Comparison of ENCODE assay signal across 14 cellular contexts in the genomic region with DNA sequence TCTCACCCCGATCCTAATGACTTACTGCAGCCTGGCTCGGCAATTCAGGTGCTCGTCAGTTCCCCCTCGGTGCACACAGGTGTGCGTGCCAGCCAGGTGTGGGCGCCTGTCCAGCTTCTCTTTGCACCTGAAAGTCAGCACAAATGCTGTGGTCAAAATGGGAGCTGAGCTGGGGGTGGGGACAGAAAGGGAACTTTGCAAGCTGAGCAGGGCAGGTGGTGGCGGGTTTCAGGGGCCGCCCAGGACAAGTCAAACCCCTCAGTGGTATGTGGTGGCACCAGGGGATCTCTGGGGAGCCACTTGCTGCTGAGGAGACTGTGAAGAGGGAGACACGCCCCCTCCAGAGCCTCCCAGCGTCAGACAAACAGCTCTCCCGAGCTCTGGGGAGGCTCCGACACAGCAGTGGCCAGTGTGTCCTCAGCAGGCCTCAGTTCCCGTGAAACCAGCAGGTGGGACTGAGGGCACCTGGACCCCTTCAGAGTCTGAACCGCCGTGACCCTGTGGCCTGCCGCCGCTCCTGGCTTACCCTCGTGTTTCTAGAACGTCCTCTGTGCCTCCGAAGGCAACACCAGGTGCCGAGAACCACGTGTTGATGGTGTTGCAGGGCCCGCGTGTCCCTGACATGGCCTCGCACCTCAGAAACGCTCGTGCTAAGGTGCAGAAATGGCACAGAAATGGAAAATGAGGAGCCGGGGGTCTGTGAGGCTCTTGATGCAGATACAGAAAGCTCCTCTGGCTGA.
DNase-seq lines count a peak whose midpoint lies in the region; ATAC-seq and TF ChIP-seq lines count a peak whose summit lies in the region.
"Had no signal": no experiment of that assay in that cellular context is flagged by ENCODE, and none has a peak within 500 bp of the region (broad histone marks: within the 10 kb centered on the region; RNA-seq: fewer than 3 reads in every experiment).

No MANE protein-coding gene starts in this region.

- intact Hi-C loops in activated CD4-positive, alpha-beta memory T cell treated with anti-CD3 and anti-CD28 coated beads for 36 hours (cut with micrococcal nuclease): no loop called here
- intact Hi-C loops in left cardiac atrium (cut with DNase I): no loop called here

- H3K4me1 ChIP-seq in HEK293 (ENCODE audit: control insufficient read depth, insufficient read depth, low read length): no peaks in the 10 kb centered on the region

- no peak overlapping the region for H3K4me3 Mint-ChIP-seq in memory B cell
- no peak overlapping the region for H3K4me3 Mint-ChIP-seq in activated CD4-positive, alpha-beta memory T cell treated with anti-CD3 and anti-CD28 coated beads for 36 hours
- H3K4me3 Mint-ChIP-seq: effector memory CD8-positive, alpha-beta T cell; stimulated activated naive CD8-positive, alpha-beta T cell treated with anti-CD3 and anti-CD28 coated beads, Interleukin-15, Interleukin-2, amounts not matched to agents 100 ng/mL and 50 ng/mL, for 24 hours had no signal

- no peak overlapping the region for H3K4me3 ChIP-seq in HEK293 (ENCODE audit: low read depth, low read length)

- H3K27ac Mint-ChIP-seq in memory B cell: no peak overlapping the region
- H3K27ac Mint-ChIP-seq in activated CD4-positive, alpha-beta memory T cell treated with anti-CD3 and anti-CD28 coated beads for 36 hours: no peak overlapping the region
- H3K27ac Mint-ChIP-seq: activated T-helper 2 cell treated with anti-CD3 and anti-CD28 coated beads, Interferon-gamma antibody, Interleukin-2, Interleukin-4, amounts not matched to agents 10 μg/mL and 5 μg/mL and 100 μg/mL, durations not matched to agents 14 hours and 24 hours and 36 hours; effector memory CD8-positive, alpha-beta T cell; stimulated activated naive CD8-positive, alpha-beta T cell treated with anti-CD3 and anti-CD28 coated beads, Interleukin-15, Interleukin-2, amounts not matched to agents 100 ng/mL and 50 ng/mL, for 24 hours had no signal

- peaks cover 4% of the 10 kb centered on the region for H3K9me3 Mint-ChIP-seq in memory B cell
- H3K9me3 Mint-ChIP-seq in activated CD4-positive, alpha-beta memory T cell treated with anti-CD3 and anti-CD28 coated beads for 36 hours: no peaks in the 10 kb centered on the region
- H3K9me3 Mint-ChIP-seq: activated T-helper 2 cell treated with anti-CD3 and anti-CD28 coated beads, Interferon-gamma antibody, Interleukin-2, Interleukin-4, amounts not matched to agents 10 μg/mL and 5 μg/mL and 100 μg/mL, durations not matched to agents 14 hours and 24 hours and 36 hours; effector memory CD8-positive, alpha-beta T cell; stimulated activated naive CD8-positive, alpha-beta T cell treated with anti-CD3 and anti-CD28 coated beads, Interleukin-15, Interleukin-2, amounts not matched to agents 100 ng/mL and 50 ng/mL, for 24 hours had no signal

- peaks cover 5% of the 10 kb centered on the region for H3K4me1 Mint-ChIP-seq in memory B cell
- peaks cover 2% of the 10 kb centered on the region for H3K4me1 Mint-ChIP-seq in activated CD4-positive, alpha-beta memory T cell treated with anti-CD3 and anti-CD28 coated beads for 36 hours (ENCODE audit: low read depth)

- no peaks in the 10 kb centered on the region for H3K9me3 ChIP-seq in HEK293 (ENCODE audit: control insufficient read depth, insufficient read depth, low read depth, low read length)

- H3K27ac ChIP-seq in HEK293 (ENCODE audit: extremely low read depth, low read depth, low read length): no peak overlapping the region

- DNase-seq in DMS153 treated with DMSO at 0.1 percent for 48 hours (lab: John Stamatoyannopoulos, UW; ENCODE audit: unreplicated experiment): peak; percentile 71
- DNase-seq in NCI-H510A (lab: John Stamatoyannopoulos, UW): peak; percentile 94
- no peak for DNase-seq in memory B cell (ENCODE audit: low spot score in 2 of 2)
- DNase-seq in medulla oblongata (ENCODE audit: extremely low spot score): no peak
- DNase-seq in activated CD4-positive, alpha-beta memory T cell treated with anti-CD3 and anti-CD28 coated beads for 36 hours: no peak
- no peak for DNase-seq in left cardiac atrium
- DNase-seq: activated CD4-positive, alpha-beta T cell treated with anti-CD3 and anti-CD28 coated beads for 1 hour; C1 segment of cervical spinal cord; effector memory CD8-positive, alpha-beta T cell; stimulated activated CD4-positive, alpha-beta T cell treated with anti-CD3 and anti-CD28 coated beads, Interleukin-2, amount 100 ng/mL, for 48 hours had no signal

- peak; percentile 41 for ATAC-seq in memory B cell (ENCODE audit: low read depth)
- no peak for ATAC-seq in GM21723 (IDR thresholded peaks at IDR 0.05; ENCODE audit: unreplicated experiment)
- no peak for ATAC-seq in left cardiac atrium
- ATAC-seq: effector memory CD8-positive, alpha-beta T cell had no signal

- no peak for TF ChIP-seq CTCF in HEK293 (tag by site-specific recombination; IDR thresholded peaks at IDR 0.05)

- CTCF ChIA-PET in HEK293 (lab: Yijun Ruan, JAX): no interaction called here
- CTCF ChIA-PET in activated CD4-positive, alpha-beta memory T cell treated with anti-CD3 and anti-CD28 coated beads for 36 hours (lab: Charles Lee): no interaction called here

- POLR2A ChIA-PET in HEK293 (lab: Yijun Ruan, JAX): interaction anchor here (1.1 kb wide), 1 partner anchor 8 kb away, joined by 3 read pairs; no protein-coding TSS in a partner anchor
- POLR2A ChIA-PET in activated CD4-positive, alpha-beta memory T cell treated with anti-CD3 and anti-CD28 coated beads for 36 hours (lab: Charles Lee): no interaction called here

- no peaks in the 10 kb centered on the region for H3K36me3 ChIP-seq in HEK293 (ENCODE audit: control insufficient read depth in 2 of 2, insufficient read depth in 1 of 2, low read length in 2 of 2)

- no peaks in the 10 kb centered on the region for H3K36me3 Mint-ChIP-seq in memory B cell
- H3K36me3 Mint-ChIP-seq in activated CD4-positive, alpha-beta memory T cell treated with anti-CD3 and anti-CD28 coated beads for 36 hours: no peaks in the 10 kb centered on the region

- peaks cover 17% of the 10 kb centered on the region for H3K27me3 Mint-ChIP-seq in memory B cell
- no peaks in the 10 kb centered on the region for H3K27me3 Mint-ChIP-seq in activated CD4-positive, alpha-beta memory T cell treated with anti-CD3 and anti-CD28 coated beads for 36 hours
- H3K27me3 Mint-ChIP-seq: stimulated activated naive CD8-positive, alpha-beta T cell treated with anti-CD3 and anti-CD28 coated beads, Interleukin-15, Interleukin-2, amounts not matched to agents 100 ng/mL and 50 ng/mL, for 24 hours had no signal

TF ChIP-seq in HEK293, 187 proteins besides CTCF, POLR2A, EP300 and RAD21:
- TF ChIP-seq, protein P1, sequence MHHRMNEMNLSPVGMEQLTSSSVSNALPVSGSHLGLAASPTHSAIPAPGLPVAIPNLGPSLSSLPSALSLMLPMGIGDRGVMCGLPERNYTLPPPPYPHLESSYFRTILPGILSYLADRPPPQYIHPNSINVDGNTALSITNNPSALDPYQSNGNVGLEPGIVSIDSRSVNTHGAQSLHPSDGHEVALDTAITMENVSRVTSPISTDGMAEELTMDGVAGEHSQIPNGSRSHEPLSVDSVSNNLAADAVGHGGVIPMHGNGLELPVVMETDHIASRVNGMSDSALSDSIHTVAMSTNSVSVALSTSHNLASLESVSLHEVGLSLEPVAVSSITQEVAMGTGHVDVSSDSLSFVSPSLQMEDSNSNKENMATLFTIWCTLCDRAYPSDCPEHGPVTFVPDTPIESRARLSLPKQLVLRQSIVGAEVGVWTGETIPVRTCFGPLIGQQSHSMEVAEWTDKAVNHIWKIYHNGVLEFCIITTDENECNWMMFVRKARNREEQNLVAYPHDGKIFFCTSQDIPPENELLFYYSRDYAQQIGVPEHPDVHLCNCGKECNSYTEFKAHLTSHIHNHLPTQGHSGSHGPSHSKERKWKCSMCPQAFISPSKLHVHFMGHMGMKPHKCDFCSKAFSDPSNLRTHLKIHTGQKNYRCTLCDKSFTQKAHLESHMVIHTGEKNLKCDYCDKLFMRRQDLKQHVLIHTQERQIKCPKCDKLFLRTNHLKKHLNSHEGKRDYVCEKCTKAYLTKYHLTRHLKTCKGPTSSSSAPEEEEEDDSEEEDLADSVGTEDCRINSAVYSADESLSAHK (tag by site-specific recombination; IDR thresholded peaks at IDR 0.05): no peak
- no peak for TF ChIP-seq SCRT1 (tag by site-specific recombination; IDR thresholded peaks at IDR 0.05; ENCODE audit: borderline replicate concordance)
- peak; percentile 42 for TF ChIP-seq ZIC2 (tag by site-specific recombination; IDR thresholded peaks at IDR 0.05)

Comparison
In these comparisons a context has a peak if more than half of its experiments do, and no peak if none do; other contexts are left out.
1. DNase-seq: peak in DMS153 treated with DMSO at 0.1 percent for 48 hours (single experiment) and NCI-H510A (single experiment); none in memory B cell (0 of 2), medulla oblongata (single experiment), activated CD4-positive, alpha-beta memory T cell treated with anti-CD3 and anti-CD28 coated beads for 36 hours (single experiment) and left cardiac atrium (single experiment).